1 cellular context compared by ENCODE assay signal in genomic region chr20:48339147-48339985, GRCh38.
TF ChIP-seq lines count a peak whose summit lies in the region.

No MANE protein-coding gene starts in this region.

TF ChIP-seq in SK-N-SH, 30 proteins besides CTCF, POLR2A, EP300 and RAD21 (continued from another document):
- TF ChIP-seq USF1 (IDR thresholded peaks at IDR 0.05; ENCODE audit: borderline replicate concordance, low read depth) (no peak), MAX (IDR thresholded peaks at IDR 0.05; ENCODE audit: low read depth) (no peak), FOXJ3 (CRISPR knock-in tag; IDR thresholded peaks at IDR 0.05) (no peak), EZH2phosphoT487 (IDR thresholded peaks at IDR 0.05; ENCODE audit: borderline replicate concordance, low read depth) (no peak), GABPA (IDR thresholded peaks at IDR 0.05; ENCODE audit: low read depth) (no peak)
